8 cellular contexts compared by ENCODE assay signal in the genomic region with DNA sequence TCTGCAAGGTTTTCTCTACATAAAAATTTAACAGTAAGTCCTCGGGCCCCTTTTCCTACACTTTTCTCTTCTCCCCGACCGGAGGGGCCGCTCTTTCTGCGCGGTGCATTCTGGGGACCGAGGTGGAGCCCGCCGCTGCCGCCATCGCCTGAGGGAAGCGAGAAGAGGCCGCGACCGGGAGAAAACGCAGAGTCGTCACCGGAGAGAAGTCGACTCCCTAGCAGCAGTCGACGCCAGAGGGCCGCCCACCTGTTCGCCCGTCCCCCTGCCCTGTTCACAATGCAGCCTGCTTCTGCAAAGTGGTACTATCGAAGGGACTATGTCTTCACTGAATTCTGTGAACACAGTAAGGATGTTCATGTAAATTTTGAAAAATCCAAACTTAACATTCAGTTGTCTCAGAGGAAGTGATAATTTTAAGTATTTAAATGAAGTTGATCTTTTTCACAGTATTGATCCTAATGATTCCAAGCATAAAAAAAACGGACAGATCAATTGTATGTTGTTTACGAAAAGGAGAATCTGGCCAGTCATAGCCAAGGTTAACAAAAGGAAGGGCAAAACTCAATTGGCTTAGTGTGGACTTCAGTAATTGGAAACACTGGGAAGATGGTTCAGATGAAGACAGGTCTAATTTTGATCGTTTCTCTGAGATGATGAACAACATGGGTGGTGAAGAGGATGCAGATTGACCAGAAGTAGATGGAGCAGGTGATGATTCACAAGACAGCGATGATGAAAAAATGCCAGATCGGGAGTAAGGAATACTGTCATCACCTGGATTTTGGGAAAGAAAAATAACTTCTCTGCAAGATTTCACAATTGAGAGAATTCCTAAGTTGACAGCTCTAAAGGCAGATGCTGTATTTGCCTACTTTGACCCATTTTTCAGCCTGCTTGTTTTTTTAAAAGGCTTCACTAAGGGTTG. TPM values are rescaled to one million over a fixed set of nuclear protein-coding genes. Genes with fewer than 3 reads are reported as not detected.
DNase-seq lines count a peak whose midpoint lies in the region; ATAC-seq, FAIRE-seq and TF ChIP-seq lines count a peak whose summit lies in the region.

No MANE protein-coding gene starts in this region.

- H3K9me3 ChIP-seq in breast epithelium: no peaks in the 10 kb centered on the region
- H3K9me3 ChIP-seq in right lobe of liver: no peaks in the 10 kb centered on the region
- no peaks in the 10 kb centered on the region for H3K9me3 ChIP-seq in gastrocnemius medialis

- ATAC-seq in right lobe of liver (peak; percentile 69 to 84 (median 76)), gastrocnemius medialis (no peak)

- TF ChIP-seq POLR2A in breast epithelium (IDR thresholded peaks at IDR 0.05) (no peak), right lobe of liver (IDR thresholded peaks at IDR 0.05) (no peak), gastrocnemius medialis (IDR thresholded peaks at IDR 0.05) (no peak)

- 13% methylated on average over 29 of the region's 30 CpGs for WGBS in right lobe of liver (ENCODE audit: insufficient coverage, low coverage, low lambda C conversion rate, missing lambda C conversion rate)

- intact Hi-C loops in breast epithelium (cut with DNase I; ENCODE audit: low total_unique reads) (no loop called here), right lobe of liver (cut with DNase I) (no loop called here), gastrocnemius medialis (cut with DNase I; ENCODE audit: low total_unique reads) (no loop called here)

- peak overlapping the region in 2 of 3 donors; percentile 41 to 62 for H3K4me3 ChIP-seq in breast epithelium
- H3K4me3 ChIP-seq in right lobe of liver: peak overlapping the region; percentile 26 to 51 (median 45)
- H3K4me3 ChIP-seq in gastrocnemius medialis: no peak overlapping the region

- peak; percentile 11 for FAIRE-seq in D721Med (lab: Jason Lieb, UNC)

- DNase-seq in D721Med (ENCODE audit: insufficient read length, low spot score) (no peak), breast epithelium (ENCODE audit: low spot score in 2 of 2) (peak in 1 of 2 donors; percentile 23), right lobe of liver (peak; percentile 71 to 88 (median 81)), gastrocnemius medialis (no peak), DMS79 (lab: John Stamatoyannopoulos, UW) (no peak), NCI-H82 (lab: John Stamatoyannopoulos, UW) (no peak)
- DNase-seq in activated CD4-positive, CD25-positive, alpha-beta regulatory T cell treated with anti-CD3 and anti-CD28 coated beads, Interleukin-2, amount 50 U/mL, for 72 hours: peak; percentile 49
- peak; percentile 26 to 33 for DNase-seq in stimulated activated CD8-positive, alpha-beta memory T cell treated with anti-CD3 and anti-CD28 coated beads, Interleukin-15, amount 100 ng/mL, for 4 hours (ENCODE audit: low read depth in 2 of 2)

- H3K27ac ChIP-seq in breast epithelium: peak overlapping the region; percentile 29 to 60
- peak overlapping the region; percentile 18 to 75 (median 48) for H3K27ac ChIP-seq in right lobe of liver
- no peak overlapping the region for H3K27ac ChIP-seq in gastrocnemius medialis

- H3K27me3 ChIP-seq in breast epithelium (no peaks in the 10 kb centered on the region), right lobe of liver (no peaks in the 10 kb centered on the region), gastrocnemius medialis (no peaks in the 10 kb centered on the region)

- TF ChIP-seq CTCF in D721Med (IDR thresholded peaks at IDR 0.05; ENCODE audit: insufficient read depth, missing control alignments): no peak
- TF ChIP-seq CTCF in breast epithelium (IDR thresholded peaks at IDR 0.05): no peak
- TF ChIP-seq CTCF in right lobe of liver (IDR thresholded peaks at IDR 0.05): no peak
- no peak for TF ChIP-seq CTCF in gastrocnemius medialis (IDR thresholded peaks at IDR 0.05 in 4 of 5, conservative IDR thresholded peaks at IDR 0.05 in 1 of 5)

- H3K4me1 ChIP-seq in breast epithelium (no peaks in the 10 kb centered on the region), right lobe of liver (peaks cover 0 to 77% (median 20%) of the 10 kb centered on the region in 4 donors), gastrocnemius medialis (peaks cover 14 to 15% of the 10 kb centered on the region in 2 donors)

- H3K36me3 ChIP-seq in breast epithelium (no peaks in the 10 kb centered on the region), right lobe of liver (no peaks in the 10 kb centered on the region), gastrocnemius medialis (no peaks in the 10 kb centered on the region)

- in situ Hi-C loops in gastrocnemius medialis (cut with MboI; ENCODE audit: low sequenced_read_pairs in 4 of 4): no loop called here

RNA-seq across cellular contexts. Expression of a gene that starts 55.8 kb away (rescaled TPM):
- total RNA-seq in breast epithelium (10 to 100 TPM; 16.4 to 18.2 (median 17.4) TPM), right lobe of liver (10 to 100 TPM in 5 of 6 experiments, 1 to 10 TPM in 1; 9.1 to 13.4 (median 12.0) TPM), gastrocnemius medialis (10 to 100 TPM; 12.5 to 24.5 (median 21.0) TPM)

Comparison
In these comparisons a context has a peak if more than half of its experiments do, and no peak if none do; other contexts are left out.
1. DNase-seq: peak in activated CD4-positive, CD25-positive, alpha-beta regulatory T cell treated with anti-CD3 and anti-CD28 coated beads, Interleukin-2, amount 50 U/mL, for 72 hours (single experiment), right lobe of liver (3 of 3) and stimulated activated CD8-positive, alpha-beta memory T cell treated with anti-CD3 and anti-CD28 coated beads, Interleukin-15, amount 100 ng/mL, for 4 hours (2 of 2); none in D721Med (single experiment), gastrocnemius medialis (0 of 2), DMS79 (single experiment) and NCI-H82 (single experiment).
2. H3K27ac ChIP-seq: peak in breast epithelium (2 of 2) and right lobe of liver (3 of 3); none in gastrocnemius medialis (0 of 4).
3. H3K4me3 ChIP-seq: peak in breast epithelium (2 of 3) and right lobe of liver (3 of 3); none in gastrocnemius medialis (0 of 4).
4. ATAC-seq: peak in right lobe of liver (4 of 4); none in gastrocnemius medialis (0 of 2).